ENCODE assay signal across 12 cellular contexts in genomic region chr5:160926428-160926827, GRCh38.
DNase-seq lines count a peak whose midpoint lies in the region; ATAC-seq and TF ChIP-seq lines count a peak whose summit lies in the region.
"Had no signal": no experiment of that assay in that cellular context is flagged by ENCODE, and none has a peak within 500 bp of the region (broad histone marks: within the 10 kb centered on the region; RNA-seq: fewer than 3 reads in every experiment).

No MANE protein-coding gene starts in this region.

- H3K4me1 ChIP-seq in lower lobe of right lung (peaks cover 30% of the 10 kb centered on the region), left ventricle myocardium inferior (no peaks in the 10 kb centered on the region), testis (peaks cover 5% of the 10 kb centered on the region)

- intact Hi-C loops in lower lobe of right lung (cut with DNase I) (no loop called here), left ventricle myocardium inferior (cut with micrococcal nuclease) (no loop called here), testis (cut with DNase I; ENCODE audit: low total_unique reads) (no loop called here)

- peak; percentile 58 to 70 for ATAC-seq in lower lobe of right lung
- ATAC-seq in HG03460 (IDR thresholded peaks at IDR 0.05; ENCODE audit: unreplicated experiment), result no peak
- ATAC-seq: right cardiac atrium had no signal

- TF ChIP-seq CTCF in lower lobe of right lung (IDR thresholded peaks at IDR 0.05), result no peak
- no peak for TF ChIP-seq CTCF in left ventricle myocardium inferior (IDR thresholded peaks at IDR 0.05; ENCODE audit: borderline replicate concordance)
- TF ChIP-seq CTCF in testis (IDR thresholded peaks at IDR 0.05), result no peak

- H3K9me3 ChIP-seq in lower lobe of right lung (no peaks in the 10 kb centered on the region), left ventricle myocardium inferior (replicated peaks) (no peaks in the 10 kb centered on the region), testis (no peaks in the 10 kb centered on the region)

- H3K36me3 ChIP-seq in lower lobe of right lung (no peaks in the 10 kb centered on the region), left ventricle myocardium inferior (no peaks in the 10 kb centered on the region), testis (ENCODE audit: low read depth, missing control alignments) (no peaks in the 10 kb centered on the region)
- H3K36me3 ChIP-seq: WERI-Rb-1 had no signal

- H3K27ac ChIP-seq in lower lobe of right lung (no peak overlapping the region), left ventricle myocardium inferior (replicated peaks) (no peak overlapping the region), testis (no peak overlapping the region)
- H3K27ac ChIP-seq: WERI-Rb-1 had no signal

- H3K27me3 ChIP-seq in lower lobe of right lung (ENCODE audit: low read depth), result no peaks in the 10 kb centered on the region
- no peaks in the 10 kb centered on the region for H3K27me3 ChIP-seq in left ventricle myocardium inferior (ENCODE audit: low read depth)
- no peaks in the 10 kb centered on the region for H3K27me3 ChIP-seq in testis

- 46 to 50% methylated on average over 6 of the region's 6 CpGs for WGBS in testis, 2 donors

- TF ChIP-seq POLR2A in erythroblast (IDR thresholded peaks at IDR 0.05; ENCODE audit: low read length), result no peak
- TF ChIP-seq POLR2A in testis (IDR thresholded peaks at IDR 0.05), result no peak

- DNase-seq in DMS153 (lab: John Stamatoyannopoulos, UW) (peak; percentile 91), NCI-H1694 (lab: John Stamatoyannopoulos, UW) (peak; percentile 79), RPMI8226 (peak; percentile 5), lower lobe of right lung (peak; percentile 50), erythroblast (lab: John Stamatoyannopoulos, UW) (no peak), left ventricle myocardium inferior (no peak), testis (no peak)
- DNase-seq: activated naive CD8-positive, alpha-beta T cell treated with anti-CD3 and anti-CD28 coated beads, Interleukin-2, amount 10 ng/mL, durations not matched to agents 7 days and 5 days; GOT3; WERI-Rb-1 had no signal

- H3K4me3 ChIP-seq in lower lobe of right lung (no peak overlapping the region), left ventricle myocardium inferior (no peak overlapping the region), testis (no peak overlapping the region)

Comparison
In these comparisons a context has a peak if more than half of its experiments do, and no peak if none do; other contexts are left out.
1. DNase-seq: peak in DMS153 (single experiment), NCI-H1694 (single experiment), RPMI8226 (single experiment) and lower lobe of right lung (single experiment); none in erythroblast (0 of 2), left ventricle myocardium inferior (single experiment) and testis (single experiment).